In genomic region chr2:175880-176800, GRCh38 we compare ENCODE assay signal across 9 cellular contexts.
DNase-seq lines count a peak whose midpoint lies in the region; ATAC-seq lines count a peak whose summit lies in the region.
"Had no signal": no experiment of that assay in that cellular context is flagged by ENCODE, and none has a peak within 500 bp of the region (broad histone marks: within the 10 kb centered on the region; RNA-seq: fewer than 3 reads in every experiment).

No MANE protein-coding gene starts in this region.

- H3K27ac Mint-ChIP-seq in activated naive CD8-positive, alpha-beta T cell treated with anti-CD3 and anti-CD28 coated beads, Interleukin-2, amount 50 U/mL, for 24 hours = peak overlapping the region; percentile 23

- no peaks in the 10 kb centered on the region for H3K27me3 Mint-ChIP-seq in activated naive CD8-positive, alpha-beta T cell treated with anti-CD3 and anti-CD28 coated beads, Interleukin-2, amount 50 U/mL, for 24 hours

- H3K4me3 Mint-ChIP-seq in activated naive CD8-positive, alpha-beta T cell treated with anti-CD3 and anti-CD28 coated beads, Interleukin-2, amount 50 U/mL, for 24 hours = peak overlapping the region; percentile 56

- no peaks in the 10 kb centered on the region for H3K36me3 Mint-ChIP-seq in activated naive CD8-positive, alpha-beta T cell treated with anti-CD3 and anti-CD28 coated beads, Interleukin-2, amount 50 U/mL, for 24 hours (ENCODE audit: low read depth)

- H3K9me3 Mint-ChIP-seq in activated naive CD8-positive, alpha-beta T cell treated with anti-CD3 and anti-CD28 coated beads, Interleukin-2, amount 50 U/mL, for 24 hours = peaks cover 6% of the 10 kb centered on the region

- ATAC-seq in GM18867 (IDR thresholded peaks at IDR 0.05; ENCODE audit: unreplicated experiment) = peak; percentile 91
- ATAC-seq in activated naive CD8-positive, alpha-beta T cell treated with anti-CD3 and anti-CD28 coated beads, Interleukin-2, amount 50 U/mL, for 24 hours = peak; percentile 81
- no peak for ATAC-seq in HG02571 (IDR thresholded peaks at IDR 0.05; ENCODE audit: unreplicated experiment)

- DNase-seq in activated CD4-positive, CD25-positive, alpha-beta regulatory T cell (lab: John Stamatoyannopoulos, UW) = peak in 3 of 4 experiments; percentile 2 to 22 (median 17)
- DNase-seq in activated naive CD8-positive, alpha-beta T cell treated with anti-CD3 and anti-CD28 coated beads, Interleukin-2, amount 50 U/mL, for 24 hours = peak; percentile 21
- peak; percentile 35 for DNase-seq in stimulated activated CD4-positive, alpha-beta T cell treated with anti-CD3 and anti-CD28 coated beads, Interleukin-1b, Interleukin-23, amount 100 ng/mL, for 48 hours
- DNase-seq in GF-D8 (lab: John Stamatoyannopoulos, UW) = no peak
- no peak for DNase-seq in MV-4-11 (lab: John Stamatoyannopoulos, UW)
- no peak for DNase-seq in NCI-H526 treated with DMSO at 0.1 percent for 48 hours (lab: John Stamatoyannopoulos, UW)
- DNase-seq: NCI-H1048 had no signal

- H3K4me1 Mint-ChIP-seq in activated naive CD8-positive, alpha-beta T cell treated with anti-CD3 and anti-CD28 coated beads, Interleukin-2, amount 50 U/mL, for 24 hours = peaks cover 32% of the 10 kb centered on the region

Comparison
In these comparisons a context has a peak if more than half of its experiments do, and no peak if none do; other contexts are left out.
1. DNase-seq: peak in activated CD4-positive, CD25-positive, alpha-beta regulatory T cell (3 of 4), activated naive CD8-positive, alpha-beta T cell treated with anti-CD3 and anti-CD28 coated beads, Interleukin-2, amount 50 U/mL, for 24 hours (single experiment) and stimulated activated CD4-positive, alpha-beta T cell treated with anti-CD3 and anti-CD28 coated beads, Interleukin-1b, Interleukin-23, amount 100 ng/mL, for 48 hours (single experiment); none in GF-D8 (single experiment), MV-4-11 (single experiment) and NCI-H526 treated with DMSO at 0.1 percent for 48 hours (single experiment).